2 cellular contexts compared by ENCODE assay signal in the genomic region with DNA sequence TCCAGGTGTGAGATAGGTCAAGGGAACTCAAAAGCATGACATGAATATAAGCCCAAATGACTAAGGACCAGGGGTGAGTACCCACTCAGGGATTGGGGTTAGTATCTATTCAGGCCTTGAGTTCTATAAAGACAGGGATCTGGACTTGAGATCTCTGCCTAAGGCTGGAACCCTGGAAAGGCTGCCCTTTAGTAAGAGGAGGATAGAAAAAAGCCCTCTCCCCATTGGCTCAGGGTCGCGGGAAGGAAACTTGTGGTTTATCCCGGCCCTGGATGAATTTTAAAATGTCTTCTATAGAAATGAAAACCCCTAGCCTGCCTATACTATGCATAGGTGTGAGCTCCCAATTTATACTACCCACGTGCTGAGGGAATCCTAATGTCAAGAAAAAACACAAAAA.
TF ChIP-seq lines count a peak whose summit lies in the region.

No MANE protein-coding gene starts in this region.

TF ChIP-seq in K562, 482 proteins besides CTCF, POLR2A, EP300 and RAD21 (continued from another document and continues in another):
- TF ChIP-seq, protein P1, sequence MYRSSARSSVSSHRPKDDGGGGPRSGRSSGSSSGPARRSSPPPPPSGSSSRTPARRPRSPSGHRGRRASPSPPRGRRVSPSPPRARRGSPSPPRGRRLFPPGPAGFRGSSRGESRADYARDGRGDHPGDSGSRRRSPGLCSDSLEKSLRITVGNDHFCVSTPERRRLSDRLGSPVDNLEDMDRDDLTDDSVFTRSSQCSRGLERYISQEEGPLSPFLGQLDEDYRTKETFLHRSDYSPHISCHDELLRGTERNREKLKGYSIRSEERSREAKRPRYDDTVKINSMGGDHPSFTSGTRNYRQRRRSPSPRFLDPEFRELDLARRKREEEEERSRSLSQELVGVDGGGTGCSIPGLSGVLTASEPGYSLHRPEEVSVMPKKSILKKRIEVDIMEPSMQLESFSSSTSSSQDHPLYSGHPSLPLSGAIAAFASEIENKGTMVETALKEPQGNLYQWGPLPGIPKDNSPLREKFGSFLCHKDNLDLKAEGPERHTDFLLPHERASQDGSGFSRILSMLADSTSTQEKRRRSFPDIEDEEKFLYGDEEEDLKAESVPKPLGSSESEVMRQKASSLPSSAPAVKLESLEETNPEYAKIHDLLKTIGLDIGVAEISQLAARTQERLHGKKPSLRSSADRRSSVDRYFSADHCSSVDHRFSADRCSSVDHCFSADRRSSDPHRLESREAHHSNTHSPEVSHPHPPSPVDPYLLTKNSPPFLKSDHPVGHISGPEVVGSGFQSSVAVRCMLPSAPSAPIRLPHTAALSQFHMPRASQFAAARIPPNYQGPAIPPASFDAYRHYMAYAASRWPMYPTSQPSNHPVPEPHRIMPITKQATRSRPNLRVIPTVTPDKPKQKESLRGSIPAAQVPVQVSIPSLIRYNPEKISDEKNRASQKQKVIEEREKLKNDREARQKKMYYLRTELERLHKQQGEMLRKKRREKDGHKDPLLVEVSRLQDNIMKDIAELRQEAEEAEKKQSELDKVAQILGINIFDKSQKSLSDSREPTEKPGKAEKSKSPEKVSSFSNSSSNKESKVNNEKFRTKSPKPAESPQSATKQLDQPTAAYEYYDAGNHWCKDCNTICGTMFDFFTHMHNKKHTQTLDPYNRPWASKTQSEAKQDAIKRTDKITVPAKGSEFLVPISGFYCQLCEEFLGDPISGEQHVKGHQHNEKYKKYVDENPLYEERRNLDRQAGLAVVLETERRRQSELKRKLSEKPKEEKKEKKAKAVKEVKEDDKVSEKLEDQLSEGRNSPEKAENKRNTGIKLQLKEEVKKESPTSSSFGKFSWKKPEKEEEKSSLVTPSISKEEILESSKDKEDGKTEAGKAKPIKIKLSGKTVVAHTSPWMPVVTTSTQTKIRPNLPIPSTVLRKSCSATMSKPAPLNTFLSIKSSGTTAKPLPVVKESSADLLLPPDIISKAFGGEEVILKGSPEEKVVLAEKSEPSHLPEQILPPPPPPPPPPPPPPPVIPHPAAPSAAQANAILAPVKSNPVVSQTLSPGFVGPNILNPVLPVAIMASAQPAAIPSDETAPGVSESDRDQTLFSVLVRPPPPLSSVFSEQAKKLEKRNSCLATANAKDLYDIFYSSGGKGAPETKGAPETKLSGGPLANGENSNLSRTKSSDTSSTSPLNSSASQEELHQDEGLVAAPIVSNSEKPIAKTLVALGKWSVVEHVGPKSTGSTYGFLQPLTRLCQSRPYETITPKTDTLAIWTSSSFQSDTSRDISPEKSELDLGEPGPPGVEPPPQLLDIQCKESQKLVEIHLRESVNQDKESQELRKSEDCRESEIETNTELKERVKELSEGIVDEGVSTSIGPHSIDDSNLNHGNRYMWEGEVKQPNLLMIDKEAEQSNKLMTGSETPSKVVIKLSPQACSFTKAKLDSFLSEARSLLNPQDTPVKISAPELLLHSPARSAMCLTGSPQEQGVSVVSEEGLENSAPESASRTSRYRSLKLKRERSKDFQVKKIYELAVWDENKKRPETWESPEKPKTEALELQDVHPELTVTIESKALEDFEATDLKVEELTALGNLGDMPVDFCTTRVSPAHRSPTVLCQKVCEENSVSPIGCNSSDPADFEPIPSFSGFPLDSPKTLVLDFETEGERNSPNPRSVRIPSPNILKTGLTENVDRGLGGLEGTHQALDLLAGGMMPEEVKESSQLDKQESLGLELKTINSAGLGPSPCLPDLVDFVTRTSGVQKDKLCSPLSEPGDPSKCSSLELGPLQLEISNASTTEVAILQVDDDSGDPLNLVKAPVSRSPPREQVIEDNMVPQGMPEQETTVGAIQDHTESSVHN (IDR thresholded peaks at IDR 0.05; ENCODE audit: borderline replicate concordance in 1 of 2, low read depth in 1 of 2), result no peak
- TF ChIP-seq ZNF24 (IDR thresholded peaks at IDR 0.05), result peak; percentile 60; the same call in 1 of the 2 replicates
- no peak for TF ChIP-seq ESRRB (CRISPR knock-in tag; IDR thresholded peaks at IDR 0.05; ENCODE audit: borderline replicate concordance)
- TF ChIP-seq NRF1 (conservative IDR thresholded peaks at IDR 0.05 in 1 of 2, IDR thresholded peaks at IDR 0.05 in 1 of 2), result 0 out of 4 replicates have a peak, but pooled peaks of 1 of the 2 experiments have one; percentile 10
- TF ChIP-seq, protein P2, sequence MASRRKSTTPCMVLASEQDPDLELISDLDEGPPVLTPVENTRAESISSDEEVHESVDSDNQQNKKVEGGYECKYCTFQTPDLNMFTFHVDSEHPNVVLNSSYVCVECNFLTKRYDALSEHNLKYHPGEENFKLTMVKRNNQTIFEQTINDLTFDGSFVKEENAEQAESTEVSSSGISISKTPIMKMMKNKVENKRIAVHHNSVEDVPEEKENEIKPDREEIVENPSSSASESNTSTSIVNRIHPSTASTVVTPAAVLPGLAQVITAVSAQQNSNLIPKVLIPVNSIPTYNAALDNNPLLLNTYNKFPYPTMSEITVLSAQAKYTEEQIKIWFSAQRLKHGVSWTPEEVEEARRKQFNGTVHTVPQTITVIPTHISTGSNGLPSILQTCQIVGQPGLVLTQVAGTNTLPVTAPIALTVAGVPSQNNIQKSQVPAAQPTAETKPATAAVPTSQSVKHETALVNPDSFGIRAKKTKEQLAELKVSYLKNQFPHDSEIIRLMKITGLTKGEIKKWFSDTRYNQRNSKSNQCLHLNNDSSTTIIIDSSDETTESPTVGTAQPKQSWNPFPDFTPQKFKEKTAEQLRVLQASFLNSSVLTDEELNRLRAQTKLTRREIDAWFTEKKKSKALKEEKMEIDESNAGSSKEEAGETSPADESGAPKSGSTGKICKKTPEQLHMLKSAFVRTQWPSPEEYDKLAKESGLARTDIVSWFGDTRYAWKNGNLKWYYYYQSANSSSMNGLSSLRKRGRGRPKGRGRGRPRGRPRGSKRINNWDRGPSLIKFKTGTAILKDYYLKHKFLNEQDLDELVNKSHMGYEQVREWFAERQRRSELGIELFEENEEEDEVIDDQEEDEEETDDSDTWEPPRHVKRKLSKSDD (conservative IDR thresholded peaks at IDR 0.05; ENCODE audit: low read length), result no peak
- no peak for TF ChIP-seq MCM7 (IDR thresholded peaks at IDR 0.05)
- no peak for TF ChIP-seq HEY1 (CRISPR knock-in tag; IDR thresholded peaks at IDR 0.05; ENCODE audit: borderline replicate concordance)
- TF ChIP-seq SUPT5H (IDR thresholded peaks at IDR 0.05), result no peak
- no peak for TF ChIP-seq ZNF217 (CRISPR knock-in tag; IDR thresholded peaks at IDR 0.05)
- TF ChIP-seq, protein P3, sequence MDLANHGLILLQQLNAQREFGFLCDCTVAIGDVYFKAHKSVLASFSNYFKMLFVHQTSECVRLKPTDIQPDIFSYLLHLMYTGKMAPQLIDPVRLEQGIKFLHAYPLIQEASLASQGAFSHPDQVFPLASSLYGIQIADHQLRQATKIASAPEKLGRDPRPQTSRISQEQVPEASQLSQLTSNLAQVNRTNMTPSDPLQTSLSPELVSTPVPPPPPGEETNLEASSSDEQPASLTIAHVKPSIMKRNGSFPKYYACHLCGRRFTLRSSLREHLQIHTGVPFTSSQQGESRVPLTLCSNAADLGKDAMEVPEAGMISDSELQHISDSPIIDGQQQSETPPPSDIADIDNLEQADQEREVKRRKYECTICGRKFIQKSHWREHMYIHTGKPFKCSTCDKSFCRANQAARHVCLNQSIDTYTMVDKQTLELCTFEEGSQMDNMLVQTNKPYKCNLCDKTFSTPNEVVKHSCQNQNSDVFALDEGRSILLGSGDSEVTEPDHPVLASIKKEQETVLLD (IDR thresholded peaks at IDR 0.05), result no peak
- TF ChIP-seq DIDO1 (tag; IDR thresholded peaks at IDR 0.05; ENCODE audit: low read depth), result no peak
- no peak for TF ChIP-seq NUFIP1 (IDR thresholded peaks at IDR 0.05; ENCODE audit: partially characterized antibody)
- TF ChIP-seq NFE2L1 (tag; IDR thresholded peaks at IDR 0.05; ENCODE audit: borderline replicate concordance, low read depth), result no peak
- TF ChIP-seq TFAM (CRISPR knock-in tag; conservative IDR thresholded peaks at IDR 0.05), result no peak
- no peak for TF ChIP-seq CREM (IDR thresholded peaks at IDR 0.05; ENCODE audit: low read depth)

TF ChIP-seq in WTC11, 78 proteins besides CTCF, POLR2A, EP300 and RAD21 (continued from another document):
- TF ChIP-seq, protein P4, sequence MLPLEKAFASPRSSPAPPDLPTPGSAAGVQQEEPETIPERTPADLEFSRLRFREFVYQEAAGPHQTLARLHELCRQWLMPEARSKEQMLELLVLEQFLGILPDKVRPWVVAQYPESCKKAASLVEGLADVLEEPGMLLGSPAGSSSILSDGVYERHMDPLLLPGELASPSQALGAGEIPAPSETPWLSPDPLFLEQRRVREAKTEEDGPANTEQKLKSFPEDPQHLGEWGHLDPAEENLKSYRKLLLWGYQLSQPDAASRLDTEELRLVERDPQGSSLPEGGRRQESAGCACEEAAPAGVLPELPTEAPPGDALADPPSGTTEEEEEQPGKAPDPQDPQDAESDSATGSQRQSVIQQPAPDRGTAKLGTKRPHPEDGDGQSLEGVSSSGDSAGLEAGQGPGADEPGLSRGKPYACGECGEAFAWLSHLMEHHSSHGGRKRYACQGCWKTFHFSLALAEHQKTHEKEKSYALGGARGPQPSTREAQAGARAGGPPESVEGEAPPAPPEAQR (CRISPR knock-in tag; IDR thresholded peaks at IDR 0.05), result no peak
- no peak for TF ChIP-seq EMX1 (CRISPR knock-in tag; IDR thresholded peaks at IDR 0.05)
- no peak for TF ChIP-seq SP1 (CRISPR knock-in tag; conservative IDR thresholded peaks at IDR 0.05)
- TF ChIP-seq, protein P5, sequence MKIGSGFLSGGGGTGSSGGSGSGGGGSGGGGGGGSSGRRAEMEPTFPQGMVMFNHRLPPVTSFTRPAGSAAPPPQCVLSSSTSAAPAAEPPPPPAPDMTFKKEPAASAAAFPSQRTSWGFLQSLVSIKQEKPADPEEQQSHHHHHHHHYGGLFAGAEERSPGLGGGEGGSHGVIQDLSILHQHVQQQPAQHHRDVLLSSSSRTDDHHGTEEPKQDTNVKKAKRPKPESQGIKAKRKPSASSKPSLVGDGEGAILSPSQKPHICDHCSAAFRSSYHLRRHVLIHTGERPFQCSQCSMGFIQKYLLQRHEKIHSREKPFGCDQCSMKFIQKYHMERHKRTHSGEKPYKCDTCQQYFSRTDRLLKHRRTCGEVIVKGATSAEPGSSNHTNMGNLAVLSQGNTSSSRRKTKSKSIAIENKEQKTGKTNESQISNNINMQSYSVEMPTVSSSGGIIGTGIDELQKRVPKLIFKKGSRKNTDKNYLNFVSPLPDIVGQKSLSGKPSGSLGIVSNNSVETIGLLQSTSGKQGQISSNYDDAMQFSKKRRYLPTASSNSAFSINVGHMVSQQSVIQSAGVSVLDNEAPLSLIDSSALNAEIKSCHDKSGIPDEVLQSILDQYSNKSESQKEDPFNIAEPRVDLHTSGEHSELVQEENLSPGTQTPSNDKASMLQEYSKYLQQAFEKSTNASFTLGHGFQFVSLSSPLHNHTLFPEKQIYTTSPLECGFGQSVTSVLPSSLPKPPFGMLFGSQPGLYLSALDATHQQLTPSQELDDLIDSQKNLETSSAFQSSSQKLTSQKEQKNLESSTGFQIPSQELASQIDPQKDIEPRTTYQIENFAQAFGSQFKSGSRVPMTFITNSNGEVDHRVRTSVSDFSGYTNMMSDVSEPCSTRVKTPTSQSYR (CRISPR knock-in tag; IDR thresholded peaks at IDR 0.05), result no peak
- TF ChIP-seq, protein P6, sequence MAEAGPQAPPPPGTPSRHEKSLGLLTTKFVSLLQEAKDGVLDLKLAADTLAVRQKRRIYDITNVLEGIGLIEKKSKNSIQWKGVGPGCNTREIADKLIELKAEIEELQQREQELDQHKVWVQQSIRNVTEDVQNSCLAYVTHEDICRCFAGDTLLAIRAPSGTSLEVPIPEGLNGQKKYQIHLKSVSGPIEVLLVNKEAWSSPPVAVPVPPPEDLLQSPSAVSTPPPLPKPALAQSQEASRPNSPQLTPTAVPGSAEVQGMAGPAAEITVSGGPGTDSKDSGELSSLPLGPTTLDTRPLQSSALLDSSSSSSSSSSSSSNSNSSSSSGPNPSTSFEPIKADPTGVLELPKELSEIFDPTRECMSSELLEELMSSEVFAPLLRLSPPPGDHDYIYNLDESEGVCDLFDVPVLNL (CRISPR knock-in tag; IDR thresholded peaks at IDR 0.05; ENCODE audit: borderline replicate concordance, low read depth), result no peak
- no peak for TF ChIP-seq ZNF671 (CRISPR knock-in tag; IDR thresholded peaks at IDR 0.05)
